In genomic region chr10:60573342-60573741, GRCh38 we compare ENCODE assay signal across 8 cellular contexts.
DNase-seq lines count a peak whose midpoint lies in the region; ATAC-seq, FAIRE-seq and TF ChIP-seq lines count a peak whose summit lies in the region.

No MANE protein-coding gene starts in this region.

- no peak overlapping the region for H3K4me3 ChIP-seq in naive thymus-derived CD4-positive, alpha-beta T cell (ENCODE audit: low read length)

- H3K27ac Mint-ChIP-seq in activated T-helper 2 cell treated with anti-CD3 and anti-CD28 coated beads, Interferon-gamma antibody, Interleukin-2, Interleukin-4, amounts not matched to agents 10 μg/mL and 5 μg/mL and 100 μg/mL, durations not matched to agents 14 hours and 24 hours and 36 hours = peak overlapping the region; percentile 85
- H3K27ac Mint-ChIP-seq in naive thymus-derived CD4-positive, alpha-beta T cell = peak overlapping the region in 6 of 9 donors; percentile 0 to 89 (median 43)

- no peaks in the 10 kb centered on the region for H3K27me3 ChIP-seq in naive thymus-derived CD4-positive, alpha-beta T cell (ENCODE audit: control insufficient read depth in 2 of 2, insufficient read depth in 2 of 2, low read length in 2 of 2)

- CTCF ChIA-PET in naive thymus-derived CD4-positive, alpha-beta T cell (lab: Charles Lee) = no interaction called here

- no peak for TF ChIP-seq POLR2A in GM12891 (IDR thresholded peaks at IDR 0.05; ENCODE audit: low read depth, low read length)

- no peaks in the 10 kb centered on the region for H3K9me3 ChIP-seq in naive thymus-derived CD4-positive, alpha-beta T cell (ENCODE audit: control insufficient read depth in 2 of 3, low read length in 3 of 3)

- POLR2A ChIA-PET in naive thymus-derived CD4-positive, alpha-beta T cell (lab: Charles Lee) = no interaction called here

- no peaks in the 10 kb centered on the region for H3K27me3 Mint-ChIP-seq in activated T-helper 2 cell treated with anti-CD3 and anti-CD28 coated beads, Interferon-gamma antibody, Interleukin-2, Interleukin-4, amounts not matched to agents 10 μg/mL and 5 μg/mL and 100 μg/mL, durations not matched to agents 14 hours and 24 hours and 36 hours (ENCODE audit: low read depth)
- H3K27me3 Mint-ChIP-seq in naive thymus-derived CD4-positive, alpha-beta T cell = no peaks in the 10 kb centered on the region

- H3K4me1 ChIP-seq in naive thymus-derived CD4-positive, alpha-beta T cell (ENCODE audit: control insufficient read depth in 2 of 2, insufficient read depth in 2 of 2, low read length in 2 of 2) = peaks cover 0 to 5% of the 10 kb centered on the region in 2 donors

- peaks cover 43% of the 10 kb centered on the region for H3K4me1 Mint-ChIP-seq in activated T-helper 2 cell treated with anti-CD3 and anti-CD28 coated beads, Interferon-gamma antibody, Interleukin-2, Interleukin-4, amounts not matched to agents 10 μg/mL and 5 μg/mL and 100 μg/mL, durations not matched to agents 14 hours and 24 hours and 36 hours (ENCODE audit: low read depth)
- H3K4me1 Mint-ChIP-seq in naive thymus-derived CD4-positive, alpha-beta T cell = peaks cover 25 to 61% (median 52%) of the 10 kb centered on the region in 7 donors

- no peaks in the 10 kb centered on the region for H3K36me3 ChIP-seq in naive thymus-derived CD4-positive, alpha-beta T cell (ENCODE audit: control insufficient read depth in 2 of 3, insufficient read depth in 3 of 3, low read length in 3 of 3)

- peaks cover 3% of the 10 kb centered on the region for H3K36me3 Mint-ChIP-seq in activated T-helper 2 cell treated with anti-CD3 and anti-CD28 coated beads, Interferon-gamma antibody, Interleukin-2, Interleukin-4, amounts not matched to agents 10 μg/mL and 5 μg/mL and 100 μg/mL, durations not matched to agents 14 hours and 24 hours and 36 hours (ENCODE audit: low read depth)
- H3K36me3 Mint-ChIP-seq in naive thymus-derived CD4-positive, alpha-beta T cell = peaks cover 5 to 28% (median 22%) of the 10 kb centered on the region in 5 donors

- H3K4me3 Mint-ChIP-seq in activated T-helper 2 cell treated with anti-CD3 and anti-CD28 coated beads, Interferon-gamma antibody, Interleukin-2, Interleukin-4, amounts not matched to agents 10 μg/mL and 5 μg/mL and 100 μg/mL, durations not matched to agents 14 hours and 24 hours and 36 hours (ENCODE audit: low read depth) = peak overlapping the region; percentile 91
- peak overlapping the region; percentile 45 to 87 (median 75) for H3K4me3 Mint-ChIP-seq in naive thymus-derived CD4-positive, alpha-beta T cell

- no peak for FAIRE-seq in GM12891 (lab: Jason Lieb, UNC)

- ATAC-seq in HG03097 (IDR thresholded peaks at IDR 0.05; ENCODE audit: low FRiP score, unreplicated experiment) = peak; percentile 66
- ATAC-seq in naive thymus-derived CD4-positive, alpha-beta T cell = peak; percentile 60
- ATAC-seq in GM21367 (IDR thresholded peaks at IDR 0.05; ENCODE audit: unreplicated experiment) = no peak

- H3K27ac ChIP-seq in naive thymus-derived CD4-positive, alpha-beta T cell (ENCODE audit: low read depth, low read length) = no peak overlapping the region

- peak; percentile 80 for DNase-seq in ACHN
- DNase-seq in activated T-helper 2 cell treated with anti-CD3 and anti-CD28 coated beads, Interferon-gamma antibody, Interleukin-2, Interleukin-4, amounts not matched to agents 10 μg/mL and 5 μg/mL and 100 μg/mL, durations not matched to agents 14 hours and 24 hours and 36 hours (ENCODE audit: low spot score) = peak; percentile 16
- peak in 1 of 9 donors; percentile 67 for DNase-seq in naive thymus-derived CD4-positive, alpha-beta T cell
- DNase-seq in NCI-H1436 (lab: John Stamatoyannopoulos, UW) = no peak
- DNase-seq in GM12891 (ENCODE audit: insufficient read length, low spot score) = no peak
- no peak for DNase-seq in NCI-H187 (lab: John Stamatoyannopoulos, UW)

- peaks cover 7% of the 10 kb centered on the region for H3K9me3 Mint-ChIP-seq in activated T-helper 2 cell treated with anti-CD3 and anti-CD28 coated beads, Interferon-gamma antibody, Interleukin-2, Interleukin-4, amounts not matched to agents 10 μg/mL and 5 μg/mL and 100 μg/mL, durations not matched to agents 14 hours and 24 hours and 36 hours
- H3K9me3 Mint-ChIP-seq in naive thymus-derived CD4-positive, alpha-beta T cell = peaks cover 0 to 14% (median 4%) of the 10 kb centered on the region in 11 donors

- in situ Hi-C loops in ACHN (cut with HindIII; ENCODE audit: low pct_ligation_motif_present, low pct_unique_long_range_greater_than_20kb, low sequenced_read_pairs) = no loop called here

- intact Hi-C loops in activated T-helper 2 cell treated with anti-CD3 and anti-CD28 coated beads, Interferon-gamma antibody, Interleukin-2, Interleukin-4, amounts not matched to agents 10 μg/mL and 5 μg/mL and 100 μg/mL, durations not matched to agents 14 hours and 24 hours and 36 hours (cut with micrococcal nuclease) = loop anchor here (1.0 to 2.0 kb wide), 8 partner anchors 8 to 667 kb away; partner anchors contain the start of genes CCDC6 and CDK1
- intact Hi-C loops in naive thymus-derived CD4-positive, alpha-beta T cell (cut with micrococcal nuclease) = loop anchor here in 1 of 2 donors (2.0 to 5.0 kb wide), 3 partner anchors 21 to 159 kb away; no protein-coding TSS in a partner anchor

TF ChIP-seq in GM12891, 5 proteins besides CTCF, POLR2A, EP300 and RAD21:
- TF ChIP-seq PAX5 (IDR thresholded peaks at IDR 0.05; ENCODE audit: insufficient read depth, low read length, severe bottlenecking) (no peak), SPI1 (IDR thresholded peaks at IDR 0.05; ENCODE audit: low read depth, low read length) (no peak), POU2F2 (IDR thresholded peaks at IDR 0.05; ENCODE audit: low read depth, low read length) (no peak), POLR2AphosphoS5 (IDR thresholded peaks at IDR 0.05; ENCODE audit: low read depth, low read length) (no peak), TAF1 (IDR thresholded peaks at IDR 0.05; ENCODE audit: low read depth, low read length) (no peak)
TF ChIP-seq in GM12891: peak in this region for 0.

Comparison
In these comparisons a context has a peak if more than half of its experiments do, and no peak if none do; other contexts are left out.
1. DNase-seq: peak in ACHN (single experiment) and activated T-helper 2 cell treated with anti-CD3 and anti-CD28 coated beads, Interferon-gamma antibody, Interleukin-2, Interleukin-4, amounts not matched to agents 10 μg/mL and 5 μg/mL and 100 μg/mL, durations not matched to agents 14 hours and 24 hours and 36 hours (single experiment); none in NCI-H1436 (single experiment), GM12891 (single experiment) and NCI-H187 (0 of 2).